In the genomic region with DNA sequence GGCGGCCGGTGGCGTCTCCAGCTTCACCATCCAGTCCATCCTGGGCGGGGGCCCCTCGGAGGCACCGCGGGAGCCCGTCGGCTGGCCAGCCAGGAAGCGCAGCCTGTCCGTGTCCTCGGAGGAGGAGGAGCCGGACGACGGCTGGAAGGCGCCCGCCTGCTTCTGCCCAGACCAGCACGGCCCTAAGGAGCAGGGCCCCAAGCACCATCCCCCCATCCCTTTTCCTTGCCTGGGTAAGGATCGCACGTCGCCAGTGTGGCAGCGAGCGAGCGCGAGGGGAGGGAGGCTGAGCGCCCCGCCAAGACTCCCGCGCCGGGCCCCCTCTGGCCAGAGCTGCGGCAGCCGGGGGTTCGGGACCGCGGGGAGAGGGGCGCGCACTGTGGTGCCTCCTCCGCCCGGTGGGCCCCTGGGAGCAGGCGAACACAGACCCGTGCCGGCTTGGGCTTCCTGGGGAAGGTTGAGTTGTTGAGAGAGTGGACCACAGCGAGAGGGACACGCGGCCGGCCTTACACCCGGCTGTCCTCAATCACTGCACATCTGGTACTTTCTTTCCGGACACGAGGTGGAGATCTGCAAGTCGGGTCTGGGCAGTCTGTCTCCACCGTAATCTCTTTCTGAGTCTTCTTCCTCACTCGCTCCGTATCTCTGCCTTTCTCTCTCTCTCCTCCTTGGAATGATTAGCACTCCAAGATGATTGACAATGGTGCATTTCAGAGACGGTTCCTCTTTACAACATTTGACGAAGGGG, we compare ENCODE assay signal across 9 cellular contexts. TPM values are rescaled to one million over a fixed set of nuclear protein-coding genes. Genes with fewer than 3 reads are reported as not detected.
DNase-seq lines count a peak whose midpoint lies in the region; ATAC-seq, FAIRE-seq and TF ChIP-seq lines count a peak whose summit lies in the region.
"Had no signal": no experiment of that assay in that cellular context is flagged by ENCODE, and none has a peak within 500 bp of the region (broad histone marks: within the 10 kb centered on the region; RNA-seq: fewer than 3 reads in every experiment).

No MANE protein-coding gene starts in this region.

- H3K9me3 Mint-ChIP-seq in immature natural killer cell = no peaks in the 10 kb centered on the region

- H3K4me3 Mint-ChIP-seq in T-helper 17 cell (peak overlapping the region; percentile 80), immature natural killer cell (peak overlapping the region; percentile 38 to 65 (median 47))

- H3K27me3 Mint-ChIP-seq in T-helper 17 cell (peaks cover 52% of the 10 kb centered on the region), immature natural killer cell (ENCODE audit: low read depth in 3 of 3) (peaks cover 43 to 63% (median 54%) of the 10 kb centered on the region in 3 donors)

- TF ChIP-seq POLR2A in GM12892 (IDR thresholded peaks at IDR 0.05; ENCODE audit: low read depth, low read length) = peak; percentile 25; the same call in 1 of the 2 replicates

- H3K4me1 Mint-ChIP-seq in T-helper 17 cell (peaks cover 31% of the 10 kb centered on the region), immature natural killer cell (peaks cover 26 to 36% of the 10 kb centered on the region in 2 donors)

- H3K27ac Mint-ChIP-seq in T-helper 17 cell (no peak overlapping the region), immature natural killer cell (peak overlapping the region in 1 of 6 donors; percentile 61)

- no peak for FAIRE-seq in GM12892 (lab: Jason Lieb, UNC)

- ATAC-seq in T-helper 17 cell (no peak), HG02678 (IDR thresholded peaks at IDR 0.05; ENCODE audit: unreplicated experiment) (no peak)

- H3K9me3 ChIP-seq in T-helper 17 cell (ENCODE audit: control insufficient read depth, low read length, poor library complexity, severe bottlenecking) = no peaks in the 10 kb centered on the region

- H3K36me3 Mint-ChIP-seq in T-helper 17 cell (ENCODE audit: low read depth) (peaks cover 7% of the 10 kb centered on the region), immature natural killer cell (peaks cover 0 to 7% (median 0%) of the 10 kb centered on the region in 3 donors)

- DNase-seq in AG08396 (ENCODE audit: low spot score) (peak; percentile 34), GM12892 (ENCODE audit: insufficient read length) (no peak), T-helper 17 cell (no peak), immature natural killer cell (no peak), activated gamma-delta T cell (lab: John Stamatoyannopoulos, UW) (no peak), anterior cingulate cortex (lab: John Stamatoyannopoulos, UW) (no peak), C1 segment of cervical spinal cord (lab: John Stamatoyannopoulos, UW) (no peak)
- DNase-seq: NK-92 treated with Interleukin-12 subunit alpha and Interleukin-12 subunit beta, amount 100 ng/mL, for 24 hours had no signal

RNA-seq across cellular contexts. Expression of a gene that starts 0.7 kb away (rescaled TPM):
- polyA plus RNA-seq in GM12892 (2012; ENCODE audit: missing spikeins) = 3.0 TPM
- not detected for total RNA-seq in T-helper 17 cell
- polyA plus RNA-seq in immature natural killer cell = not detected

RNA-seq across cellular contexts. Expression of a gene that starts 5.6 kb away (rescaled TPM):
- 165 TPM for polyA plus RNA-seq in GM12892 (2012; ENCODE audit: missing spikeins)
- 100 to 1,000 TPM; 105 to 111 TPM for total RNA-seq in T-helper 17 cell
- 100 to 1,000 TPM; 203 to 348 (median 203) TPM for polyA plus RNA-seq in immature natural killer cell

RNA-seq across cellular contexts. Expression of a gene that starts 12.8 kb away (rescaled TPM):
- 0.47 TPM for polyA plus RNA-seq in GM12892 (2012; ENCODE audit: missing spikeins)
- under 1 TPM in 1 of 2 donors, not detected in 1; 0.39 TPM for total RNA-seq in T-helper 17 cell
- polyA plus RNA-seq in immature natural killer cell = not detected
